ENCODE assay signal across 15 cellular contexts in genomic region chr4:172726001-172726423, GRCh38.
A peak's percentile ranks its signal among the peaks of the same experiment; 100 is the strongest.
DNase-seq lines count a peak whose midpoint lies in the region; ATAC-seq, FAIRE-seq and TF ChIP-seq lines count a peak whose summit lies in the region.
"Had no signal": no experiment of that assay in that cellular context is flagged by ENCODE, and none has a peak within 500 bp of the region (broad histone marks: within the 10 kb centered on the region; RNA-seq: fewer than 3 reads in every experiment).

No MANE protein-coding gene starts in this region.

- intact Hi-C loops in colonic mucosa (cut with DNase I) (no loop called here), prostate gland (cut with DNase I) (no loop called here), cardiac septum (cut with DNase I) (no loop called here)

- H2BK120ac ChIP-seq in mesendoderm (ENCODE audit: low read depth, low read length) = no peak overlapping the region

- H3K9ac ChIP-seq in colonic mucosa (ENCODE audit: low read depth in 2 of 2, low read length in 2 of 2) (no peak overlapping the region), mesendoderm (ENCODE audit: low read length) (no peak overlapping the region)

- H3K79me1 ChIP-seq in mesendoderm (ENCODE audit: low read length) = no peaks in the 10 kb centered on the region

- H3K27ac ChIP-seq in colonic mucosa (peak overlapping the region; percentile 69), mesendoderm (ENCODE audit: low read depth, low read length) (no peak overlapping the region), prostate gland (no peak overlapping the region)
- H3K27ac ChIP-seq: thyroid gland, VCaP had no signal

- H4K5ac ChIP-seq in mesendoderm (ENCODE audit: low read length) = no peak overlapping the region

- H3K4me1 ChIP-seq in colonic mucosa (no peaks in the 10 kb centered on the region), mesendoderm (ENCODE audit: control insufficient read depth, low read depth, low read length) (no peaks in the 10 kb centered on the region), prostate gland (replicated peaks) (no peaks in the 10 kb centered on the region)
- H3K4me1 ChIP-seq: thyroid gland had no signal

- no peak overlapping the region for H3K4me2 ChIP-seq in mesendoderm (ENCODE audit: low read length)

- no peak overlapping the region for H3K56ac ChIP-seq in mesendoderm (ENCODE audit: low read length)

- no peak overlapping the region for H4K8ac ChIP-seq in mesendoderm (ENCODE audit: low read depth, low read length)

- no peak for FAIRE-seq in urothelium cell line (lab: Jason Lieb, UNC)
- FAIRE-seq: endothelial cell of umbilical vein, frontal cortex had no signal

- H3K4me3 ChIP-seq in colonic mucosa = no peak overlapping the region
- H3K4me3 ChIP-seq in mesendoderm (ENCODE audit: low read length) = no peak overlapping the region
- no peak overlapping the region for H3K4me3 ChIP-seq in prostate gland
- H3K4me3 ChIP-seq: thyroid gland had no signal

- no peak overlapping the region for H2AK5ac ChIP-seq in mesendoderm (ENCODE audit: low read length)

- H3K79me2 ChIP-seq in mesendoderm (ENCODE audit: control insufficient read depth, insufficient read depth, low read length) = no peaks in the 10 kb centered on the region

- H3K27me3 ChIP-seq in colonic mucosa (no peaks in the 10 kb centered on the region), mesendoderm (ENCODE audit: insufficient read depth, low read length, poor library complexity) (no peaks in the 10 kb centered on the region), prostate gland (replicated peaks; ENCODE audit: insufficient read depth) (no peaks in the 10 kb centered on the region)
- H3K27me3 ChIP-seq: thyroid gland had no signal

- no CpG with 5 or more reads among the region's 15 CpGs for WGBS in mesendoderm (ENCODE audit: extremely low coverage, insufficient coverage, low lambda C conversion rate)
- 35% methylated on average over 15 of the region's 15 CpGs for WGBS in prostate gland

- H3K9me3 ChIP-seq in colonic mucosa (no peaks in the 10 kb centered on the region), prostate gland (no peaks in the 10 kb centered on the region)
- H3K9me3 ChIP-seq: thyroid gland had no signal

- H3K36me3 ChIP-seq in colonic mucosa (no peaks in the 10 kb centered on the region), mesendoderm (ENCODE audit: control insufficient read depth, insufficient read depth, low read length) (no peaks in the 10 kb centered on the region), prostate gland (no peaks in the 10 kb centered on the region)
- H3K36me3 ChIP-seq: thyroid gland had no signal

- no peak overlapping the region for H2BK15ac ChIP-seq in mesendoderm (replicated peaks; ENCODE audit: low read depth)

- H3K18ac ChIP-seq in mesendoderm (ENCODE audit: low read length) = no peak overlapping the region

- ATAC-seq in HG03175 (IDR thresholded peaks at IDR 0.05; ENCODE audit: unreplicated experiment) = no peak

- no peak for TF ChIP-seq POLR2A in prostate gland (IDR thresholded peaks at IDR 0.05)

- H3K23ac ChIP-seq in mesendoderm (ENCODE audit: low read length) = no peak overlapping the region

- no peak overlapping the region for H2BK5ac ChIP-seq in mesendoderm (ENCODE audit: low read length)

- no peak for TF ChIP-seq CTCF in colonic mucosa (IDR thresholded peaks at IDR 0.05)
- no peak for TF ChIP-seq CTCF in prostate gland (IDR thresholded peaks at IDR 0.05)

- DNase-seq in DMS53 (lab: John Stamatoyannopoulos, UW) (peak; percentile 38), DMS53 treated with DMSO at 0.1 percent for 48 hours (lab: John Stamatoyannopoulos, UW; ENCODE audit: unreplicated experiment) (no peak), colonic mucosa (peak; percentile 76), mesendoderm (peak; percentile 71), urothelium cell line (ENCODE audit: low spot score) (no peak), prostate gland (ENCODE audit: low spot score) (no peak), cardiac septum (ENCODE audit: low spot score) (no peak)
- DNase-seq: 8988T, C1 segment of cervical spinal cord, NCI-H774, thyroid gland had no signal

- no peak overlapping the region for H3K4ac ChIP-seq in mesendoderm (ENCODE audit: low read depth, low read length)

Comparison
In these comparisons a context has a peak if more than half of its experiments do, and no peak if none do; other contexts are left out.
1. DNase-seq: peak in DMS53 (single experiment), colonic mucosa (single experiment) and mesendoderm (single experiment); none in DMS53 treated with DMSO at 0.1 percent for 48 hours (single experiment), urothelium cell line (single experiment), prostate gland (single experiment) and cardiac septum (single experiment).